8 cellular contexts compared by ENCODE assay signal in the genomic region with DNA sequence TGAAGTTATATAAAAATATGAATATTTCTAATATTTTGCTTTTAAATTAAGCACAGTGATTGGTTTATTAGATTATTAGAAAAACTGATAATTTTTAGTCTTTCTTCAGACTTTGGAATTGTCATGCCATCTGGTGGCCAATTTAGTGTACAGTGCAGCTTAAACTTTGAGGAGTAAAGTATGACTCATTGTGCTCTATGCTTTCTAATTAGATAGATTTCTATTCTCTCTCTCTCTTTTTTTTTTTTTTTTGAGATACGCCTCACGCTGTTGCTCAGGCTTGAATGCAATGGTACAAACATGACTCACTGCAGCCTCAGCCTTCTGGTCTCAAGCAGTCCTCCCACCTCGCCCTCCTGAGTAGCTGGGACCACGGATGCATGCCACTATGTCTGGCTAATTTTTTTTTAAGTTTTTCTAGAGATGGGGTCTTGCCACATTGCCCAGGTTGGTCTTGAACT. TPM values are rescaled to one million over a fixed set of nuclear protein-coding genes. Genes with fewer than 3 reads are reported as not detected.
DNase-seq lines count a peak whose midpoint lies in the region; ATAC-seq and TF ChIP-seq lines count a peak whose summit lies in the region.

No MANE protein-coding gene starts in this region.

- H3K9me3 Mint-ChIP-seq in natural killer cell treated with Interleukin-12 subunit alpha and Interleukin-12 subunit beta and Interleukin-15 and Interleukin-18, amount 100 ng/mL, for 72 hours = no peaks in the 10 kb centered on the region
- no peaks in the 10 kb centered on the region for H3K9me3 Mint-ChIP-seq in activated T-helper 1 cell treated with anti-CD3 and anti-CD28 coated beads, Interleukin-12 subunit alpha, Interleukin-12 subunit beta, Interleukin-2, Interleukin-4 antibody, amounts not matched to agents 30 ng/mL and 10 ng/mL and 1 ng/mL, durations not matched to agents 14 hours and 24 hours and 36 hours

- H3K4me3 ChIP-seq in epithelial cell of esophagus (ENCODE audit: low read length) (no peak overlapping the region), upper lobe of left lung (no peak overlapping the region)

- no peaks in the 10 kb centered on the region for H3K9me3 ChIP-seq in upper lobe of left lung

- no peaks in the 10 kb centered on the region for H3K36me3 Mint-ChIP-seq in natural killer cell treated with Interleukin-12 subunit alpha and Interleukin-12 subunit beta and Interleukin-15 and Interleukin-18, amount 100 ng/mL, for 72 hours
- peaks cover 6% of the 10 kb centered on the region for H3K36me3 Mint-ChIP-seq in activated T-helper 1 cell treated with anti-CD3 and anti-CD28 coated beads, Interleukin-12 subunit alpha, Interleukin-12 subunit beta, Interleukin-2, Interleukin-4 antibody, amounts not matched to agents 30 ng/mL and 10 ng/mL and 1 ng/mL, durations not matched to agents 14 hours and 24 hours and 36 hours (ENCODE audit: low read depth)

- H3K27ac ChIP-seq in upper lobe of left lung = no peak overlapping the region

- H3K27ac Mint-ChIP-seq in natural killer cell treated with Interleukin-12 subunit alpha and Interleukin-12 subunit beta and Interleukin-15 and Interleukin-18, amount 100 ng/mL, for 72 hours = no peak overlapping the region
- no peak overlapping the region for H3K27ac Mint-ChIP-seq in activated T-helper 1 cell treated with anti-CD3 and anti-CD28 coated beads, Interleukin-12 subunit alpha, Interleukin-12 subunit beta, Interleukin-2, Interleukin-4 antibody, amounts not matched to agents 30 ng/mL and 10 ng/mL and 1 ng/mL, durations not matched to agents 14 hours and 24 hours and 36 hours

- H3K27me3 ChIP-seq in upper lobe of left lung = no peaks in the 10 kb centered on the region

- peak; percentile 71 for TF ChIP-seq CTCF in epithelial cell of esophagus (IDR thresholded peaks at IDR 0.05; ENCODE audit: insufficient read depth, low read depth, low read length, missing control alignments)
- peak; percentile 47 to 77 (median 68) for TF ChIP-seq CTCF in upper lobe of left lung (IDR thresholded peaks at IDR 0.05)

- no peaks in the 10 kb centered on the region for H3K4me1 ChIP-seq in upper lobe of left lung

- intact Hi-C loops in activated T-helper 1 cell treated with anti-CD3 and anti-CD28 coated beads, Interleukin-12 subunit alpha, Interleukin-12 subunit beta, Interleukin-2, Interleukin-4 antibody, amounts not matched to agents 30 ng/mL and 10 ng/mL and 1 ng/mL, durations not matched to agents 14 hours and 24 hours and 36 hours (cut with micrococcal nuclease) = loop anchor here (1.0 to 5.0 kb wide), 7 partner anchors 50 to 527 kb away; a partner anchor contains a TSS

- H3K27me3 Mint-ChIP-seq in natural killer cell treated with Interleukin-12 subunit alpha and Interleukin-12 subunit beta and Interleukin-15 and Interleukin-18, amount 100 ng/mL, for 72 hours = no peaks in the 10 kb centered on the region
- no peaks in the 10 kb centered on the region for H3K27me3 Mint-ChIP-seq in activated T-helper 1 cell treated with anti-CD3 and anti-CD28 coated beads, Interleukin-12 subunit alpha, Interleukin-12 subunit beta, Interleukin-2, Interleukin-4 antibody, amounts not matched to agents 30 ng/mL and 10 ng/mL and 1 ng/mL, durations not matched to agents 14 hours and 24 hours and 36 hours (ENCODE audit: insufficient read depth)

- no peak overlapping the region for H3K4me3 Mint-ChIP-seq in natural killer cell treated with Interleukin-12 subunit alpha and Interleukin-12 subunit beta and Interleukin-15 and Interleukin-18, amount 100 ng/mL, for 72 hours
- H3K4me3 Mint-ChIP-seq in activated T-helper 1 cell treated with anti-CD3 and anti-CD28 coated beads, Interleukin-12 subunit alpha, Interleukin-12 subunit beta, Interleukin-2, Interleukin-4 antibody, amounts not matched to agents 30 ng/mL and 10 ng/mL and 1 ng/mL, durations not matched to agents 14 hours and 24 hours and 36 hours = no peak overlapping the region

- peak; percentile 67 to 77 for ATAC-seq in natural killer cell treated with Interleukin-12 subunit alpha and Interleukin-12 subunit beta and Interleukin-15 and Interleukin-18, amount 100 ng/mL, for 72 hours
- peak; percentile 49 to 84 for ATAC-seq in upper lobe of left lung (ENCODE audit: low FRiP score in 2 of 2)

- no peak for TF ChIP-seq EP300 in upper lobe of left lung (IDR thresholded peaks at IDR 0.05)

- DNase-seq in activated T-cell treated with anti-CD3 and anti-CD28 coated beads for 1 hour (ENCODE audit: low read depth) (peak; percentile 7), M059J (ENCODE audit: low read depth) (peak; percentile 91), epithelial cell of esophagus (ENCODE audit: low read depth) (peak; percentile 92), upper lobe of left lung (no peak)
- no peak for DNase-seq in activated T-cell treated with anti-CD3 and anti-CD28 coated beads, Interleukin-2, amount 50 U/mL, for 1 hour
- DNase-seq in activated CD4-positive, alpha-beta T cell treated with anti-CD3 and anti-CD28 coated beads for 48 hours = peak; percentile 51
- DNase-seq in natural killer cell treated with Interleukin-12 subunit alpha and Interleukin-12 subunit beta and Interleukin-15 and Interleukin-18, amount 100 ng/mL, for 72 hours (ENCODE audit: low spot score) = no peak
- no peak for DNase-seq in activated T-helper 1 cell treated with anti-CD3 and anti-CD28 coated beads, Interleukin-12 subunit alpha, Interleukin-12 subunit beta, Interleukin-2, Interleukin-4 antibody, amounts not matched to agents 30 ng/mL and 10 ng/mL and 1 ng/mL, durations not matched to agents 14 hours and 24 hours and 36 hours (ENCODE audit: low spot score)

- TF ChIP-seq POLR2A in upper lobe of left lung (IDR thresholded peaks at IDR 0.05) = no peak

- 47 to 48% methylated on average over 4 of the region's 4 CpGs for WGBS in upper lobe of left lung, 2 donors

- H3K36me3 ChIP-seq in upper lobe of left lung = peaks cover 3 to 47% (median 15%) of the 10 kb centered on the region in 4 donors

- H3K4me1 Mint-ChIP-seq in natural killer cell treated with Interleukin-12 subunit alpha and Interleukin-12 subunit beta and Interleukin-15 and Interleukin-18, amount 100 ng/mL, for 72 hours (ENCODE audit: low read depth in 2 of 2) = peaks cover 2 to 6% of the 10 kb centered on the region in 2 donors
- H3K4me1 Mint-ChIP-seq in activated T-helper 1 cell treated with anti-CD3 and anti-CD28 coated beads, Interleukin-12 subunit alpha, Interleukin-12 subunit beta, Interleukin-2, Interleukin-4 antibody, amounts not matched to agents 30 ng/mL and 10 ng/mL and 1 ng/mL, durations not matched to agents 14 hours and 24 hours and 36 hours (ENCODE audit: low read depth) = peaks cover 5% of the 10 kb centered on the region

RNA-seq across cellular contexts. Expression of a gene that starts 42.1 kb away (rescaled TPM):
- not detected in 2 replicates for total RNA-seq in M059J (2014; rRNA removed; shearing (Covaris generic))
- total RNA-seq in natural killer cell treated with Interleukin-12 subunit alpha and Interleukin-12 subunit beta and Interleukin-15 and Interleukin-18, amount 100 ng/mL, for 72 hours = 1 to 10 TPM; 1.4 to 3.0 TPM
- total RNA-seq in upper lobe of left lung = 1 to 10 TPM in 3 of 6 donors, not detected in 3; 1.6 to 3.1 (median 2.1) TPM
- 0.54 and 0.88 TPM in 2 replicates for total RNA-seq in activated T-helper 1 cell treated with anti-CD3 and anti-CD28 coated beads, Interleukin-12 subunit alpha, Interleukin-12 subunit beta, Interleukin-2, Interleukin-4 antibody, amounts not matched to agents 30 ng/mL and 10 ng/mL and 1 ng/mL, durations not matched to agents 14 hours and 24 hours and 36 hours

RNA-seq across cellular contexts. Expression of a gene that starts 50.6 kb away (rescaled TPM):
- 22.8 and 32.4 TPM in 2 replicates for total RNA-seq in M059J (2014; rRNA removed; shearing (Covaris generic))
- 10 to 100 TPM; 27.6 to 31.2 TPM for total RNA-seq in natural killer cell treated with Interleukin-12 subunit alpha and Interleukin-12 subunit beta and Interleukin-15 and Interleukin-18, amount 100 ng/mL, for 72 hours
- total RNA-seq in upper lobe of left lung = 100 to 1,000 TPM in 2 of 6 donors, 10 to 100 TPM in 4; 41.7 to 147 (median 62.6) TPM
- 26.6 and 30.2 TPM in 2 replicates for total RNA-seq in activated T-helper 1 cell treated with anti-CD3 and anti-CD28 coated beads, Interleukin-12 subunit alpha, Interleukin-12 subunit beta, Interleukin-2, Interleukin-4 antibody, amounts not matched to agents 30 ng/mL and 10 ng/mL and 1 ng/mL, durations not matched to agents 14 hours and 24 hours and 36 hours

Comparison
In these comparisons a context has a peak if more than half of its experiments do, and no peak if none do; other contexts are left out.
1. DNase-seq: peak in activated T-cell treated with anti-CD3 and anti-CD28 coated beads for 1 hour (single experiment), M059J (single experiment), activated CD4-positive, alpha-beta T cell treated with anti-CD3 and anti-CD28 coated beads for 48 hours (single experiment) and epithelial cell of esophagus (single experiment); none in activated T-cell treated with anti-CD3 and anti-CD28 coated beads, Interleukin-2, amount 50 U/mL, for 1 hour (single experiment), natural killer cell treated with Interleukin-12 subunit alpha and Interleukin-12 subunit beta and Interleukin-15 and Interleukin-18, amount 100 ng/mL, for 72 hours (single experiment), upper lobe of left lung (0 of 2) and activated T-helper 1 cell treated with anti-CD3 and anti-CD28 coated beads, Interleukin-12 subunit alpha, Interleukin-12 subunit beta, Interleukin-2, Interleukin-4 antibody, amounts not matched to agents 30 ng/mL and 10 ng/mL and 1 ng/mL, durations not matched to agents 14 hours and 24 hours and 36 hours (single experiment).